In genomic region chr11:73797457-73797856, GRCh38 we compare ENCODE assay signal across 19 cellular contexts. TPM values are rescaled to one million over a fixed set of nuclear protein-coding genes. Genes with fewer than 3 reads are reported as not detected.
DNase-seq lines count a peak whose midpoint lies in the region.
"Had no signal": no experiment of that assay in that cellular context is flagged by ENCODE, and none has a peak within 500 bp of the region (broad histone marks: within the 10 kb centered on the region; RNA-seq: fewer than 3 reads in every experiment).

No MANE protein-coding gene starts in this region.

- H3K27ac ChIP-seq in cingulate gyrus (ENCODE audit: low read depth, low read length) = peak overlapping the region; percentile 97
- H3K27ac ChIP-seq: left lung, parathyroid adenoma, Peyer's patch, stomach, VCaP had no signal

- intact Hi-C loops in posterior cingulate gyrus (cut with DNase I) = no loop called here

- DNase-seq in G401 (ENCODE audit: low spot score) (peak; percentile 68), NCI-H446 (lab: John Stamatoyannopoulos, UW) (peak; percentile 30 to 44), posterior cingulate gyrus (peak; percentile 35 to 97 (median 62)), AG20443 (ENCODE audit: low spot score) (no peak), iPS-NIHi7 (ENCODE audit: extremely low spot score) (no peak), germinal center (ENCODE audit: low spot score) (no peak)
- no peak for DNase-seq in activated CD8-positive, alpha-beta memory T cell treated with anti-CD3 and anti-CD28 coated beads, Interleukin-2, amount 50 U/mL, for 48 hours
- DNase-seq: activated CD8-positive, alpha-beta T cell treated with anti-CD3 and anti-CD28 coated beads for 36 hours; activated naive CD8-positive, alpha-beta T cell treated with anti-CD3 and anti-CD28 coated beads, Interleukin-2, amount 50 U/mL, for 24 hours; H9; left lung; NCI-H1436 treated with DMSO at 0.1 percent for 48 hours; NCI-H524 treated with DMSO at 0.1 percent for 48 hours; Peyer's patch; stimulated activated CD4-positive, alpha-beta T cell treated with anti-CD3 and anti-CD28 coated beads, Interleukin-12 subunit alpha, Interleukin-12 subunit beta, amount 100 ng/mL, for 4 hours; stomach had no signal

- in situ Hi-C loops in G401 (cut with HindIII; ENCODE audit: low sequenced_read_pairs) = no loop called here

RNA-seq across cellular contexts. Expression of gene MRPL48, which starts 9.8 kb away (rescaled TPM):
- 53.5 and 86.0 TPM in 2 replicates for total RNA-seq in G401 (2014; rRNA removed; shearing (Covaris generic))

RNA-seq across cellular contexts. Expression of gene RAB6A, which starts 36.6 kb away (rescaled TPM):
- 76.6 and 101 TPM in 2 replicates for total RNA-seq in G401 (2014; rRNA removed; shearing (Covaris generic))

Comparison
In these comparisons a context has a peak if more than half of its experiments do, and no peak if none do; other contexts are left out.
1. DNase-seq: peak in G401 (single experiment), NCI-H446 (2 of 2) and posterior cingulate gyrus (10 of 10); none in AG20443 (single experiment), activated CD8-positive, alpha-beta memory T cell treated with anti-CD3 and anti-CD28 coated beads, Interleukin-2, amount 50 U/mL, for 48 hours (single experiment), iPS-NIHi7 (single experiment) and germinal center (single experiment).